Comparison of ENCODE assay signal across 8 cellular contexts in the genomic region with DNA sequence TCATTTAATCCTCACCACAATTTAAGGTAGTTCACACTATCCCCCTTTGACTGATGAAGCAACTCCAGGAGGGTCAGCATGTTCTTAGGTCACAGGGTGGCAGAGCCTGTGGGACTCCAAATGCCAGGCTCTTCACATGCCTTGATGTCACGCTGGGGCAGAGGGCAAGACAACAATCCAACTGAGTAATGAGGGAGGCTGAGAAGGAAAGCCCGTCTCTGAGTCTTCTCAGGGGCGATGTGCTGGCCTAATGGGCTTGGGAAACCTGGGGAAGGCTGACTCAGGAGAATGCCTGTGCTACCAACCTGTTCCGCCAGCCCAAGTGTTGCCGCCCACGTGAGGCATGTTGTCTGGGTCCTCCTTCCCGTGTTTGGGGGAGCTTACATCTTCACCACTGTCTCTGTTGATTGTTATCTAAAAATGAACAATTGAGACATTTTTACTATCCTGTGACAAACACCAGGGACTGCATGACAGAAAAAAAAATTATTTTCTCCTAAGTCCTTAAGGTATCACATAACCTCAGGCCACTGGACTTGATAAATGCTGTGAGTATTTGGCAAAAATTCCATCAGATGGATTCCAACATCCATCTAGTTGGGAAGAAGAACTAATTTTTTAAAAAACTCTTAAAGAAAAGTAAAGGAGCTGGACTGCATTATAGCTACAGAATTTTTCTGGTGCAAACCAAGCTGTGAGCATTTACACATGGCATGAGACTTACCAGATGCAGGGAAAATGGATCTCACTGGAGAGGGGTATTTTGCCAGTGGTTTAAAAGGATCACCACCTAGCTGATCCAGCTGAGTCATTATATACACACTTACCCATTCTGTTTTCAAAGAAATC.
DNase-seq lines count a peak whose midpoint lies in the region; ATAC-seq and TF ChIP-seq lines count a peak whose summit lies in the region.

No MANE protein-coding gene starts in this region.

- H3K9me1 ChIP-seq in IMR-90 (ENCODE audit: insufficient read depth, low read length): peaks cover 28% of the 10 kb centered on the region

- H2BK120ac ChIP-seq in IMR-90 (ENCODE audit: low read depth, low read length): peak overlapping the region; percentile 98

- H2BK15ac ChIP-seq in IMR-90 (ENCODE audit: low read depth, low read length): peak overlapping the region; percentile 95

- H3K79me2 ChIP-seq in MM.1S (ENCODE audit: low read length): no peaks in the 10 kb centered on the region

- in situ Hi-C loops in IMR-90 (cut with MboI; ENCODE audit: low sequenced_read_pairs): no loop called here

- intact Hi-C loops in IMR-90 (cut with micrococcal nuclease): loop anchor here (1.0 kb wide), 1 partner anchor 30 kb away; no protein-coding TSS in a partner anchor

- ATAC-seq in IMR-90 (ENCODE audit: low read depth): no peak
- no peak for ATAC-seq in GM18519 (IDR thresholded peaks at IDR 0.05; ENCODE audit: low FRiP score, unreplicated experiment)

- dilution Hi-C loops in IMR-90 (cut with HindIII; ENCODE audit: low sequenced_read_pairs, unreplicated experiment): no loop called here

- peak overlapping the region; percentile 93 for H3K23ac ChIP-seq in IMR-90 (ENCODE audit: low read depth, low read length)

- peak overlapping the region; percentile 92 for H4K91ac ChIP-seq in IMR-90 (ENCODE audit: insufficient read depth, low read depth, low read length)

- 0 out of 2 replicates have a peak, but pooled peaks cover 2% of the 10 kb centered on the region for H3K36me3 ChIP-seq in IMR-90 (ENCODE audit: control insufficient read depth, insufficient read depth, low read length)
- no peaks in the 10 kb centered on the region for H3K36me3 ChIP-seq in MM.1S (replicated peaks; ENCODE audit: insufficient read depth, low read length)

- no peaks in the 10 kb centered on the region for H3F3A ChIP-seq in MM.1S (ENCODE audit: insufficient read depth, low read length)

- peak overlapping the region; percentile 89 for H3K14ac ChIP-seq in IMR-90 (replicated peaks; ENCODE audit: low read depth, low read length)

- H3K9me2 ChIP-seq in MM.1S (replicated peaks; ENCODE audit: insufficient read depth, low read length): no peaks in the 10 kb centered on the region

- H3K4me1 ChIP-seq in IMR-90 (ENCODE audit: control insufficient read depth, insufficient read depth, low read length): peaks cover 27% of the 10 kb centered on the region
- no peaks in the 10 kb centered on the region for H3K4me1 ChIP-seq in MM.1S (ENCODE audit: low read length)

- peak overlapping the region; percentile 89 for H3K27ac ChIP-seq in IMR-90 (ENCODE audit: insufficient read depth, low read length)
- H3K27ac ChIP-seq in caudate nucleus (ENCODE audit: low read depth, low read length): peak overlapping the region; percentile 7
- peak overlapping the region; percentile 8 for H3K27ac ChIP-seq in layer of hippocampus (ENCODE audit: low read depth, low read length)
- peak overlapping the region in 15 of 21 experiments; percentile 2 to 90 (median 56) for H3K27ac ChIP-seq in skin epidermis
- H3K27ac ChIP-seq in MM.1S (ENCODE audit: low read length): no peak overlapping the region

- no peak overlapping the region for H3K4me3 ChIP-seq in IMR-90 (ENCODE audit: insufficient read depth, low read depth, low read length)
- no peak overlapping the region for H3K4me3 ChIP-seq in skin epidermis
- H3K4me3 ChIP-seq in MM.1S (ENCODE audit: low read length): no peak overlapping the region

- H2AFZ ChIP-seq in IMR-90 (replicated peaks; ENCODE audit: low read length, poor library complexity) (peak overlapping the region; percentile 19), MM.1S (ENCODE audit: low read length) (no peak overlapping the region)

- H4K5ac ChIP-seq in IMR-90 (ENCODE audit: low read depth, low read length): peak overlapping the region; percentile 67

- H3K18ac ChIP-seq in IMR-90 (ENCODE audit: low read depth, low read length): peak overlapping the region; percentile 55

- peak overlapping the region; percentile 97 for H2BK5ac ChIP-seq in IMR-90 (ENCODE audit: low read depth, low read length, poor library complexity, severe bottlenecking)

- DNase-seq in IMR-90: peak; percentile 54
- no peak for DNase-seq in caudate nucleus (lab: John Stamatoyannopoulos, UW)
- DNase-seq in effector CD4-positive, alpha-beta T cell: no peak
- DNase-seq in MM.1S: no peak
- no peak for DNase-seq in NCI-H2081 treated with DMSO at 0.1 percent for 48 hours (lab: John Stamatoyannopoulos, UW)

- CTCF ChIA-PET in IMR-90 (lab: Yijun Ruan, JAX): interaction anchor here (0.6 to 1.3 kb wide), 3 partner anchors 108 to 540 kb away, joined by 3 read pairs; no protein-coding TSS in a partner anchor

- TF ChIP-seq CTCF in IMR-90 (conservative IDR thresholded peaks at IDR 0.05; ENCODE audit: low read depth, low read length) (no peak), MM.1S (IDR thresholded peaks at IDR 0.05; ENCODE audit: low read length) (no peak)

- H2BK20ac ChIP-seq in IMR-90 (ENCODE audit: low read depth, low read length): peak overlapping the region; percentile 96

- peaks cover 0 to 21% of the 10 kb centered on the region in 2 experiments; a peak in 2 of 4 replicates for H3K79me1 ChIP-seq in IMR-90 (ENCODE audit: low read depth in 1 of 2, low read length in 2 of 2)

- H3K9me3 ChIP-seq in IMR-90 (ENCODE audit: control insufficient read depth, insufficient read depth, low read length) (no peaks in the 10 kb centered on the region), MM.1S (replicated peaks; ENCODE audit: insufficient read depth, low read length) (no peaks in the 10 kb centered on the region)

- H4K20me1 ChIP-seq in IMR-90 (ENCODE audit: insufficient read depth, low read length) (no peaks in the 10 kb centered on the region), MM.1S (ENCODE audit: insufficient read depth, low read length) (no peaks in the 10 kb centered on the region)

- peak overlapping the region; percentile 29 to 94 for H4K8ac ChIP-seq in IMR-90 (ENCODE audit: low read depth in 2 of 2, low read length in 2 of 2)

- H3K56ac ChIP-seq in IMR-90 (ENCODE audit: extremely low read depth, insufficient read depth, low read length): no peak overlapping the region

- BruUV-seq in IMR-90 (replicated peaks; lab: Mats Ljungman, UMichigan): no TSS peak

- TF ChIP-seq RAD21 in IMR-90 (IDR thresholded peaks at IDR 0.05; ENCODE audit: low read length): no peak

- H3K4me2 ChIP-seq in IMR-90 (ENCODE audit: low read depth, low read length) (no peak overlapping the region), MM.1S (ENCODE audit: low read depth, low read length) (no peak overlapping the region)

- H3K4ac ChIP-seq in IMR-90 (ENCODE audit: low read depth, low read length): peak overlapping the region; percentile 98

- WGBS in IMR-90 (ENCODE audit: extremely low coverage in 2 of 2, insufficient read length in 1 of 2), 2 experiments: 100% methylated on average over 1 of the region's 7 CpGs; no CpG with 5 or more reads in 1 of the 2 experiments

- H2AK5ac ChIP-seq in IMR-90 (ENCODE audit: low read depth, low read length): peak overlapping the region; percentile 98

- no peak for TF ChIP-seq POLR2A in IMR-90 (IDR thresholded peaks at IDR 0.05; ENCODE audit: low read depth, low read length)

- H3K9ac ChIP-seq in IMR-90 (ENCODE audit: low read depth, low read length): no peak overlapping the region
- no peak overlapping the region for H3K9ac ChIP-seq in MM.1S (ENCODE audit: low read length)

- POLR2A ChIA-PET in IMR-90 (lab: Charles Lee; ENCODE audit: unreplicated experiment): no interaction called here

- no peaks in the 10 kb centered on the region for H3K27me3 ChIP-seq in IMR-90 (ENCODE audit: control insufficient read depth, insufficient read depth, low read length)
- no peaks in the 10 kb centered on the region for H3K27me3 ChIP-seq in layer of hippocampus (ENCODE audit: control insufficient read depth, insufficient read depth, low read length)
- no peaks in the 10 kb centered on the region for H3K27me3 ChIP-seq in MM.1S (replicated peaks; ENCODE audit: insufficient read depth, low read length)

- H2AK9ac ChIP-seq in IMR-90 (replicated peaks; ENCODE audit: low read depth, low read length, poor library complexity): peak overlapping the region; percentile 66

TF ChIP-seq in IMR-90, 13 proteins besides CTCF, POLR2A, EP300 and RAD21:
- TF ChIP-seq CHD1 (IDR thresholded peaks at IDR 0.05; ENCODE audit: low read depth, low read length) (no peak), NFE2L2 (IDR thresholded peaks at IDR 0.05; ENCODE audit: low read depth, low read length) (peak; percentile 47; the same call in 1 of the 2 replicates), MXI1 (IDR thresholded peaks at IDR 0.05; ENCODE audit: borderline replicate concordance, low read depth, low read length) (no peak), MAFK (IDR thresholded peaks at IDR 0.05; ENCODE audit: low read depth, low read length) (no peak), USF2 (IDR thresholded peaks at IDR 0.05; ENCODE audit: low read depth, low read length) (no peak), CEBPB (IDR thresholded peaks at IDR 0.05; ENCODE audit: low read depth, low read length) (peak; percentile 16; the same call in 1 of the 2 replicates), BHLHE40 (IDR thresholded peaks at IDR 0.05; ENCODE audit: low read depth, low read length) (no peak), SMC3 (IDR thresholded peaks at IDR 0.05; ENCODE audit: low read depth, low read length) (no peak), FOS (IDR thresholded peaks at IDR 0.05; ENCODE audit: low read depth, low read length) (no peak)
- TF ChIP-seq, protein P1, sequence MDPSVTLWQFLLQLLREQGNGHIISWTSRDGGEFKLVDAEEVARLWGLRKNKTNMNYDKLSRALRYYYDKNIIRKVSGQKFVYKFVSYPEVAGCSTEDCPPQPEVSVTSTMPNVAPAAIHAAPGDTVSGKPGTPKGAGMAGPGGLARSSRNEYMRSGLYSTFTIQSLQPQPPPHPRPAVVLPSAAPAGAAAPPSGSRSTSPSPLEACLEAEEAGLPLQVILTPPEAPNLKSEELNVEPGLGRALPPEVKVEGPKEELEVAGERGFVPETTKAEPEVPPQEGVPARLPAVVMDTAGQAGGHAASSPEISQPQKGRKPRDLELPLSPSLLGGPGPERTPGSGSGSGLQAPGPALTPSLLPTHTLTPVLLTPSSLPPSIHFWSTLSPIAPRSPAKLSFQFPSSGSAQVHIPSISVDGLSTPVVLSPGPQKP (IDR thresholded peaks at IDR 0.05; ENCODE audit: borderline replicate concordance, low read depth, low read length): no peak
